9 cellular contexts compared by ENCODE assay signal in the genomic region with DNA sequence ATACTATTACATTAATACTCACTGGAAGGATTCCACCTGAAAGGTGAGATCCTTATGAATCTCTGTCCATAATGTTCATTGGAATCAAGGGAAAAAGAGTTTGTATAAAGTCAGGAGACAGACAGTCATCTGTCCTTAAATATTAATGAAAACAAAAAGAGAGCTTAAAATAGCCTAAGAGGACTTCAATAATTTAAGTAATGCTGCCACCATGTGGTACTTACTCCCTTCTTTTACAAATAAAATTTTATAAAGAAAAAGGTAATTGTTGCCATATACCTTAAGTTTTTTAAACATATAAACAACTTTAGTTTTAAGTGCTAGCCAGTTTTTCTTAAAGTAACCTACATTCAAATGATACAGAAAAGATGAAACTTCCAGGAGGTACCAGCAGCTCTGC. TPM values are rescaled to one million over a fixed set of nuclear protein-coding genes. Genes with fewer than 3 reads are reported as not detected.
DNase-seq lines count a peak whose midpoint lies in the region; ATAC-seq, FAIRE-seq and TF ChIP-seq lines count a peak whose summit lies in the region.
"Had no signal": no experiment of that assay in that cellular context is flagged by ENCODE, and none has a peak within 500 bp of the region (broad histone marks: within the 10 kb centered on the region; RNA-seq: fewer than 3 reads in every experiment).

No MANE protein-coding gene starts in this region.

- no peak for TF ChIP-seq EP300 in A549 (IDR thresholded peaks at IDR 0.05)

- TF ChIP-seq CTCF in A549 (IDR thresholded peaks at IDR 0.05): peak; percentile 55
- TF ChIP-seq CTCF in fibroblast of villous mesenchyme (IDR thresholded peaks at IDR 0.05; ENCODE audit: insufficient read depth, low read depth, low read length): peak; percentile 28

- no peak overlapping the region for H3K27ac ChIP-seq in A549

- POLR2A ChIA-PET in A549 (lab: Yijun Ruan, JAX): no interaction called here

- ATAC-seq in A549: no peak
- no peak for ATAC-seq in HG03520 (IDR thresholded peaks at IDR 0.05; ENCODE audit: unreplicated experiment)
- ATAC-seq in activated CD4-positive, CD25-positive, alpha-beta regulatory T cell treated with anti-CD3 and anti-CD28 coated beads, Interleukin-2, amount 50 U/mL, for 24 hours: no peak

- H3K4me3 ChIP-seq in A549: no peak overlapping the region
- no peak overlapping the region for H3K4me3 ChIP-seq in fibroblast of villous mesenchyme (ENCODE audit: low read depth, low read length)

- no peak overlapping the region for H3K4me2 ChIP-seq in A549

- H3K9me3 ChIP-seq in A549: no peaks in the 10 kb centered on the region

- DNase-seq in A549 (ENCODE audit: low read depth in 1 of 2, low spot score in 1 of 2) (peak in 1 of 2 experiments; percentile 25), ELR (ENCODE audit: low read depth) (peak; percentile 64), RPMI7951 (ENCODE audit: low read depth) (peak; percentile 13), fibroblast of villous mesenchyme (ENCODE audit: low read depth) (peak; percentile 53), SHP77 treated with DMSO at 0.1 percent for 48 hours (lab: John Stamatoyannopoulos, UW) (no peak), HTR-8/SVneo (ENCODE audit: insufficient read length, low spot score) (no peak)
- DNase-seq: amygdala had no signal

- no peaks in the 10 kb centered on the region; the same call in 1 of the 3 replicates for H3K4me1 ChIP-seq in A549

- CTCF ChIA-PET in A549 (lab: Yijun Ruan, JAX): interaction anchor here (0.7 to 4.8 kb wide), 15 partner anchors 8 to 634 kb away, joined by 3 to 48 read pairs (median 3); partner anchors contain the start of gene BMP6

- no peak for TF ChIP-seq POLR2A in A549 (IDR thresholded peaks at IDR 0.05; ENCODE audit: low read length)

- peak; percentile 60 to 72 for TF ChIP-seq RAD21 in A549 (conservative IDR thresholded peaks at IDR 0.05 in 1 of 2, IDR thresholded peaks at IDR 0.05 in 1 of 2)

- FAIRE-seq in A549 (lab: Jason Lieb, UNC): no peak
- FAIRE-seq in HTR-8/SVneo (lab: Jason Lieb, UNC): no peak

TF ChIP-seq in A549, 52 proteins besides CTCF, POLR2A, EP300 and RAD21:
- TF ChIP-seq SMC3 (IDR thresholded peaks at IDR 0.05) (peak; percentile 45; the same call in 2 of the 3 replicates), ZNF302 (CRISPR knock-in tag; IDR thresholded peaks at IDR 0.05) (no peak)

RNA-seq across cellular contexts. Expression of gene BLOC1S5, which starts 5.1 kb away (rescaled TPM):
- polyA plus RNA-seq in A549 (2011; rRNA removed): 7.9 and 10.8 TPM in 2 replicates
- polyA plus RNA-seq in A549 (2012; cell fraction: cytosol; rRNA removed): 1.9 and 2.5 TPM in 2 replicates
- polyA plus RNA-seq in A549 (2012; cell fraction: nucleus; rRNA removed): 0.78 and 1.2 TPM in 2 replicates
- 8.1 to 10.2 TPM (median 8.3 TPM) in 3 replicates for polyA plus RNA-seq in A549 (2017; fragmentation: RNase III; extraction: RNeasy Plus Mini Kit Qiagen cat#74134 plus additional on column Dnase treatment)
- 2.9 and 3.3 TPM in 2 replicates for polyA minus RNA-seq in A549 (2011; rRNA and poly(A)+ RNA removed)
- 16.3 and 18.6 TPM in 2 replicates for total RNA-seq in RPMI7951 (2014; rRNA removed; shearing (Covaris generic))
- total RNA-seq in fibroblast of villous mesenchyme: 7.1 and 11.2 TPM in 2 replicates

RNA-seq across cellular contexts. Expression of gene EEF1E1, which starts 43.2 kb away (rescaled TPM):
- polyA plus RNA-seq in A549 (2011; rRNA removed) (107 and 122 TPM in 2 replicates), A549 (2017; fragmentation: RNase III; extraction: RNeasy Plus Mini Kit Qiagen cat#74134 plus additional on column Dnase treatment) (114 to 132 TPM (median 119 TPM) in 3 replicates)
- 65.0 and 75.5 TPM in 2 replicates for polyA plus RNA-seq in A549 (2012; cell fraction: cytosol; rRNA removed)
- 21.4 and 22.0 TPM in 2 replicates for polyA plus RNA-seq in A549 (2012; cell fraction: nucleus; rRNA removed)
- 23.0 and 24.5 TPM in 2 replicates for polyA minus RNA-seq in A549 (2011; rRNA and poly(A)+ RNA removed)
- total RNA-seq in RPMI7951 (2014; rRNA removed; shearing (Covaris generic)): 185 and 229 TPM in 2 replicates
- total RNA-seq in fibroblast of villous mesenchyme: 22.5 and 35.8 TPM in 2 replicates

Comparison
In these comparisons a context has a peak if more than half of its experiments do, and no peak if none do; other contexts are left out.
1. DNase-seq: peak in ELR (single experiment), RPMI7951 (single experiment) and fibroblast of villous mesenchyme (single experiment); none in SHP77 treated with DMSO at 0.1 percent for 48 hours (single experiment) and HTR-8/SVneo (single experiment).